18 cellular contexts compared by ENCODE assay signal in the genomic region with DNA sequence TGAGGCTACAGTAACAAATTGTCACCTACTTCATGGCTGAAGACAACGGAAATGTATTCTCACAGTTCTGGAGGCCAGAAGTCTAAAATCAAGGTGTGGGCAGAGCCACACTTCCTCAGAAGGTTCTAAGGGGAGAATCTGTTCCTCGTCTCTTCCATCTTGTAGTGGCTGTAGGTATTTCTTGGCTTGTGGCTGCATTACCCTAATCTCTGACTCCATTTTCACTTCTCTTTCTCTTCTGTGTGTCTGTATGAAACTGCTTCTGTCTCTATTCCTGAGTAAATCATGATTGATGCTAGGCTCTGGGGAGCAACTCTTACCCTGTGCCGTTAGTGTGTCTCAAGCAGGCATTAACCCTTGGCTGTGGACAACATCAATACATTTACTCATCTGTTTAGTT.
DNase-seq lines count a peak whose midpoint lies in the region; ATAC-seq and TF ChIP-seq lines count a peak whose summit lies in the region.
"Had no signal": no experiment of that assay in that cellular context is flagged by ENCODE, and none has a peak within 500 bp of the region (broad histone marks: within the 10 kb centered on the region; RNA-seq: fewer than 3 reads in every experiment).

No MANE protein-coding gene starts in this region.

- H3K9me3 ChIP-seq in OCI-LY3 (ENCODE audit: insufficient read depth, low read length): no peaks in the 10 kb centered on the region
- H3K9me3 ChIP-seq in gastrocnemius medialis: no peaks in the 10 kb centered on the region
- H3K9me3 ChIP-seq: body of pancreas, neutrophil, SK-N-SH had no signal

- ATAC-seq in GM18517 (IDR thresholded peaks at IDR 0.05; ENCODE audit: unreplicated experiment) (peak; percentile 53), GM21423 (IDR thresholded peaks at IDR 0.05; ENCODE audit: unreplicated experiment) (peak; percentile 47), HG03025 (IDR thresholded peaks at IDR 0.05; ENCODE audit: low FRiP score, unreplicated experiment) (peak; percentile 93), gastrocnemius medialis (no peak)
- ATAC-seq: body of pancreas, GM23338 had no signal

- TF ChIP-seq POLR2A in gastrocnemius medialis (IDR thresholded peaks at IDR 0.05): no peak

- in situ Hi-C loops in gastrocnemius medialis (cut with MboI; ENCODE audit: low sequenced_read_pairs in 4 of 4): no loop called here

- TF ChIP-seq CTCF in OCI-LY3 (IDR thresholded peaks at IDR 0.05; ENCODE audit: low read depth, low read length) (no peak), gastrocnemius medialis (IDR thresholded peaks at IDR 0.05 in 4 of 5, conservative IDR thresholded peaks at IDR 0.05 in 1 of 5) (no peak)

- H3K4me1 ChIP-seq in OCI-LY3 (ENCODE audit: low read length) (peaks cover 6% of the 10 kb centered on the region; the same call in 1 of the 2 replicates), gastrocnemius medialis (no peaks in the 10 kb centered on the region)
- H3K4me1 ChIP-seq: body of pancreas had no signal

- H3K9ac ChIP-seq in OCI-LY3 (ENCODE audit: low read length): no peak overlapping the region
- H3K9ac ChIP-seq: KMS-11, SK-N-SH had no signal

- no peak overlapping the region for H3K27ac ChIP-seq in OCI-LY3 (ENCODE audit: low read length)
- H3K27ac ChIP-seq in gastrocnemius medialis: no peak overlapping the region
- H3K27ac ChIP-seq: body of pancreas, KMS-11, neutrophil had no signal

- no peak overlapping the region for H2AFZ ChIP-seq in OCI-LY3 (ENCODE audit: low read depth, low read length)
- H2AFZ ChIP-seq: GM23338 had no signal

- DNase-seq in activated effector memory CD4-positive, alpha-beta T cell treated with Interleukin-2 at 50 U/mL for 16 hours: no peak
- no peak for DNase-seq in gastrocnemius medialis
- no peak for DNase-seq in activated CD4-positive, CD25-positive, alpha-beta regulatory T cell (lab: John Stamatoyannopoulos, UW)
- no peak for DNase-seq in foreskin melanocyte
- DNase-seq: activated gamma-delta T cell treated with Interleukin-2 at 50 U/mL for 16 hours; body of pancreas; DMS53; mammary epithelial cell; NCI-H2107; NK-92 treated with Interleukin-12 subunit alpha and Interleukin-12 subunit beta, amount 100 ng/mL, for 24 hours; SK-N-SH had no signal

- H3K79me2 ChIP-seq in OCI-LY3 (ENCODE audit: low read length): no peaks in the 10 kb centered on the region

- peaks cover 6% of the 10 kb centered on the region; the same call in 1 of the 2 replicates for H3K27me3 ChIP-seq in OCI-LY3 (ENCODE audit: low read depth, low read length)
- no peaks in the 10 kb centered on the region for H3K27me3 ChIP-seq in gastrocnemius medialis
- H3K27me3 ChIP-seq: body of pancreas had no signal

- intact Hi-C loops in gastrocnemius medialis (cut with DNase I; ENCODE audit: low total_unique reads): no loop called here

- H3K36me3 ChIP-seq in OCI-LY3 (replicated peaks; ENCODE audit: low read depth, low read length) (no peaks in the 10 kb centered on the region), gastrocnemius medialis (no peaks in the 10 kb centered on the region)
- H3K36me3 ChIP-seq: neutrophil had no signal

- H3K4me2 ChIP-seq in OCI-LY3 (ENCODE audit: low read length): 0 out of 2 replicates have a peak overlapping the region, but pooled peaks have one; percentile 16
- H3K4me2 ChIP-seq: GM23338, KMS-11, SK-N-SH had no signal

- no peaks in the 10 kb centered on the region for H4K20me1 ChIP-seq in OCI-LY3 (ENCODE audit: insufficient read depth, low read length)

- H3K4me3 ChIP-seq in OCI-LY3 (ENCODE audit: low read length): no peak overlapping the region
- H3K4me3 ChIP-seq in gastrocnemius medialis: no peak overlapping the region
- H3K4me3 ChIP-seq: body of pancreas, GM23338 had no signal

Comparison
In these comparisons a context has a peak if more than half of its experiments do, and no peak if none do; other contexts are left out.
1. ATAC-seq: peak in GM18517 (single experiment), GM21423 (single experiment) and HG03025 (single experiment); none in gastrocnemius medialis (0 of 2).